Comparison of ENCODE assay signal across 20 cellular contexts in the genomic region with DNA sequence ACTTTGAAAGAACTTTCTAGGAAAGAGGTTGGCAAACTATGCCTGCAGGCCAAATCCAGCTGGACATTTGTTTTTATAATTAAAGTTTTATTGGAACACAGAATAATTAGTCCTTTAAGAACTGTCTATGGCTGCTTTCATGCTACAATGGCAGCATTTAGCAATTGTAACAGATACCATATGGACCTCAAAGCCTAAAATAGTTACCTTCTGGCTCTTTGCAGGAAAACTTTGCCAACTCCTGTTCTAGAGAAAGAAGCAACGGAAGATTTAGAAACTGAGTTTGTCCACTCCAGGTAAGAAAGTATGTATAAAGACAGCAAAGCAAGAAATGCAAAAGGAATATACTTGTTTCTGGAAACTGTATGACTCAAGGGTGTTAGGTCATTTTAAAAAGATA.
DNase-seq lines count a peak whose midpoint lies in the region; TF ChIP-seq lines count a peak whose summit lies in the region.
"Had no signal": no experiment of that assay in that cellular context is flagged by ENCODE, and none has a peak within 500 bp of the region (broad histone marks: within the 10 kb centered on the region; RNA-seq: fewer than 3 reads in every experiment).

No MANE protein-coding gene starts in this region.

- no peaks in the 10 kb centered on the region for H3K27me3 ChIP-seq in uterus
- H3K27me3 ChIP-seq: BLaER1 treated with 17β-estradiol and CSF1 and Interleukin-3, amounts not matched to agents 10 nM and 100 nM had no signal

- intact Hi-C loops in uterus (cut with DNase I; ENCODE audit: low total_unique reads), result no loop called here

- TF ChIP-seq POLR2A in uterus (IDR thresholded peaks at IDR 0.05), result no peak

- no peaks in the 10 kb centered on the region for H3K36me3 ChIP-seq in uterus
- H3K36me3 ChIP-seq: BLaER1 treated with 17β-estradiol and CSF1 and Interleukin-3, amounts not matched to agents 10 nM and 100 nM had no signal

- no peaks in the 10 kb centered on the region for H3K9me3 ChIP-seq in uterus
- H3K9me3 ChIP-seq: A549, Caco-2 had no signal

- no peak overlapping the region for H3K27ac ChIP-seq in uterus
- H3K27ac ChIP-seq: 22Rv1; A549; BLaER1 treated with 17β-estradiol and CSF1 and Interleukin-3, amounts not matched to agents 10 nM and 100 nM; C4-2B had no signal

- no peak overlapping the region for H3K4me3 ChIP-seq in uterus
- H3K4me3 ChIP-seq: A549; BLaER1 treated with 17β-estradiol and CSF1 and Interleukin-3, amounts not matched to agents 10 nM and 100 nM had no signal

- no peak for TF ChIP-seq CTCF in uterus (IDR thresholded peaks at IDR 0.05)

- peak; percentile 68 for DNase-seq in DMS 273 (lab: John Stamatoyannopoulos, UW; ENCODE audit: unreplicated experiment)
- DNase-seq in G401 (ENCODE audit: low spot score), result peak; percentile 72
- peak; percentile 69 for DNase-seq in cerebellar cortex (ENCODE audit: low spot score)
- peak; percentile 30 for DNase-seq in inferior parietal cortex (ENCODE audit: extremely low spot score)
- DNase-seq in uterus, result no peak
- DNase-seq in DMS79 (lab: John Stamatoyannopoulos, UW), result no peak
- no peak for DNase-seq in hypothalamus (lab: John Stamatoyannopoulos, UW)
- DNase-seq in NCI-H748 treated with DMSO at 0.1 percent for 48 hours (lab: John Stamatoyannopoulos, UW), result no peak
- DNase-seq: AML-193; Caco-2; Calu3; CD4-positive, alpha-beta T cell; CD8-positive, alpha-beta T cell; DND-41; EL; GF-D8 had no signal

- no peaks in the 10 kb centered on the region for H3K4me1 ChIP-seq in uterus
- H3K4me1 ChIP-seq: A549; BLaER1 treated with 17β-estradiol and CSF1 and Interleukin-3, amounts not matched to agents 10 nM and 100 nM; Caco-2 had no signal

- in situ Hi-C loops in G401 (cut with HindIII; ENCODE audit: low sequenced_read_pairs), result no loop called here

Comparison
In these comparisons a context has a peak if more than half of its experiments do, and no peak if none do; other contexts are left out.
1. DNase-seq: peak in DMS 273 (single experiment), G401 (single experiment), cerebellar cortex (single experiment) and inferior parietal cortex (single experiment); none in uterus (0 of 2), DMS79 (single experiment), hypothalamus (0 of 51) and NCI-H748 treated with DMSO at 0.1 percent for 48 hours (single experiment).